1 cellular context compared by ENCODE assay signal in the genomic region with DNA sequence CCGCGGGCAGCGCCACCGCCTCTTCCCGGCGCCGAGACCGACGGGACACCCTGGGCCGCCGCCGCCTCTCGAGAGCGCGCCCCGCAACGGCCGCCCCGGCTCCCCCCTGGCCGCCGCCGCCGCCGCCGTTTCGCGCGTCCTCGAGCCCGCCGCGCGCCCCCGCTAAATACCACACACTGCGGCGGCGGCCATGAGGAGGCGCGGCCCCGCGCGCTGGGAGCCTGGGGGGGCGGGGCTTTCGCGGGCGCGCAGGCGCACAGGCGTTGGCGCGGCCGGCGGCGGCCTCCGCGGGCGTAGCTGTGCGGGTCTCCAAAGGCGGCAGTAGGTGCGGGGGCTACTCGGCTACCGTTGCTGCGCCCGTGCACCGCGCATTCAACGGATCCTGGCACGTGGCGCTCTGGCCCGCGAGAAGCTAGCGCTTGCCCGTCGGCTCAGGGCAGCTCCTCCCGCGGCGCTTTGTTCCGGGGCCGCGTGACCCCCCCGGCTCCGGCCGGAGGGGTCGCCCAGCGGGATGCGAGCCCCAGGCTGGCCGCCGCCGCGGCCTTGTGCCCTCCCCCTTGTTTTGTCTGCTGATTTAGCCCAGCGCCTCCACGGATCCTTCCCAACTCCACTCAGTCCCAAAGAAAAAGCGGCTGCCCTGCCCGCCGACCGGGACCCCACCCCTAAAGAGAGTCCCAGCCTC.
TF ChIP-seq lines count a peak whose summit lies in the region.

A gene with protein sequence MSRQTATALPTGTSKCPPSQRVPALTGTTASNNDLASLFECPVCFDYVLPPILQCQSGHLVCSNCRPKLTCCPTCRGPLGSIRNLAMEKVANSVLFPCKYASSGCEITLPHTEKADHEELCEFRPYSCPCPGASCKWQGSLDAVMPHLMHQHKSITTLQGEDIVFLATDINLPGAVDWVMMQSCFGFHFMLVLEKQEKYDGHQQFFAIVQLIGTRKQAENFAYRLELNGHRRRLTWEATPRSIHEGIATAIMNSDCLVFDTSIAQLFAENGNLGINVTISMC (minus strand): TSS at position 142 of the 682 bp plus-strand sequence. CDS start 22,985 bp downstream, outside the sequence.

TF ChIP-seq in K562, 482 proteins besides CTCF, POLR2A, EP300 and RAD21 (continued from another document and continues in another):
- no peak for TF ChIP-seq SFPQ (IDR thresholded peaks at IDR 0.05; ENCODE audit: low read depth, low read length)
- no peak for TF ChIP-seq CEBPG (CRISPR knock-in tag; IDR thresholded peaks at IDR 0.05)
- no peak for TF ChIP-seq CEBPG (tag; conservative IDR thresholded peaks at IDR 0.05 in 1 of 2, IDR thresholded peaks at IDR 0.05 in 1 of 2)
- TF ChIP-seq ZNF764 (CRISPR knock-in tag; IDR thresholded peaks at IDR 0.05; ENCODE audit: low read depth), result no peak
- TF ChIP-seq CBX3 (IDR thresholded peaks at IDR 0.05; ENCODE audit: borderline replicate concordance in 1 of 2, low read length in 2 of 2), result no peak
- TF ChIP-seq ZNF407 (IDR thresholded peaks at IDR 0.05; ENCODE audit: low read depth), result peak; percentile 56; the same call in 1 of the 2 replicates
- TF ChIP-seq CHCHD3 (CRISPR knock-in tag; IDR thresholded peaks at IDR 0.05), result no peak
- TF ChIP-seq THRB (CRISPR knock-in tag; conservative IDR thresholded peaks at IDR 0.05), result no peak
- no peak for TF ChIP-seq ZBTB8A (IDR thresholded peaks at IDR 0.05; ENCODE audit: partially characterized antibody)
- TF ChIP-seq ZNF431 (CRISPR knock-in tag; IDR thresholded peaks at IDR 0.05), result no peak; the same call in 1 of the 2 replicates
- no peak for TF ChIP-seq MAFF (IDR thresholded peaks at IDR 0.05; ENCODE audit: low read length)
- TF ChIP-seq, protein P1, sequence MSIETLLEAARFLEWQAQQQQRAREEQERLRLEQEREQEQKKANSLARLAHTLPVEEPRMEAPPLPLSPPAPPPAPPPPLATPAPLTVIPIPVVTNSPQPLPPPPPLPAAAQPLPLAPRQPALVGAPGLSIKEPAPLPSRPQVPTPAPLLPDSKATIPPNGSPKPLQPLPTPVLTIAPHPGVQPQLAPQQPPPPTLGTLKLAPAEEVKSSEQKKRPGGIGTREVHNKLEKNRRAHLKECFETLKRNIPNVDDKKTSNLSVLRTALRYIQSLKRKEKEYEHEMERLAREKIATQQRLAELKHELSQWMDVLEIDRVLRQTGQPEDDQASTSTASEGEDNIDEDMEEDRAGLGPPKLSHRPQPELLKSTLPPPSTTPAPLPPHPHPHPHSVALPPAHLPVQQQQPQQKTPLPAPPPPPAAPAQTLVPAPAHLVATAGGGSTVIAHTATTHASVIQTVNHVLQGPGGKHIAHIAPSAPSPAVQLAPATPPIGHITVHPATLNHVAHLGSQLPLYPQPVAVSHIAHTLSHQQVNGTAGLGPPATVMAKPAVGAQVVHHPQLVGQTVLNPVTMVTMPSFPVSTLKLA (conservative IDR thresholded peaks at IDR 0.05), result peak in 1 of 2 experiments; percentile 55; a peak in 1 of 4 replicates
- peak; percentile 71; the same call in 1 of the 2 replicates for TF ChIP-seq DMBX1 (CRISPR knock-in tag; IDR thresholded peaks at IDR 0.05; ENCODE audit: borderline replicate concordance)
- TF ChIP-seq RNF2 (IDR thresholded peaks at IDR 0.05), result no peak
- TF ChIP-seq ZNF655 (CRISPR knock-in tag; IDR thresholded peaks at IDR 0.05), result no peak
- TF ChIP-seq CHD4 (IDR thresholded peaks at IDR 0.05; ENCODE audit: insufficient read depth, insufficient replicate concordance, low read depth, low read length, poor library complexity, severe bottlenecking), result no peak
- no peak for TF ChIP-seq CREB3 (tag; conservative IDR thresholded peaks at IDR 0.05; ENCODE audit: low read depth)
- TF ChIP-seq NR4A1 (CRISPR knock-in tag; IDR thresholded peaks at IDR 0.05), result no peak
- peak; percentile 61; the same call in 1 of the 2 replicates for TF ChIP-seq NR4A1 (tag; IDR thresholded peaks at IDR 0.05)
- TF ChIP-seq, protein P2, sequence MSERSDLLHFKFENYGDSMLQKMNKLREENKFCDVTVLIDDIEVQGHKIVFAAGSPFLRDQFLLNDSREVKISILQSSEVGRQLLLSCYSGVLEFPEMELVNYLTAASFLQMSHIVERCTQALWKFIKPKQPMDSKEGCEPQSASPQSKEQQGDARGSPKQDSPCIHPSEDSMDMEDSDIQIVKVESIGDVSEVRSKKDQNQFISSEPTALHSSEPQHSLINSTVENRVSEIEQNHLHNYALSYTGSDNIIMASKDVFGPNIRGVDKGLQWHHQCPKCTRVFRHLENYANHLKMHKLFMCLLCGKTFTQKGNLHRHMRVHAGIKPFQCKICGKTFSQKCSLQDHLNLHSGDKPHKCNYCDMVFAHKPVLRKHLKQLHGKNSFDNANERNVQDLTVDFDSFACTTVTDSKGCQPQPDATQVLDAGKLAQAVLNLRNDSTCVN (CRISPR knock-in tag; IDR thresholded peaks at IDR 0.05), result no peak
- no peak for TF ChIP-seq CREB5 (CRISPR knock-in tag; IDR thresholded peaks at IDR 0.05)
- TF ChIP-seq, protein P3, sequence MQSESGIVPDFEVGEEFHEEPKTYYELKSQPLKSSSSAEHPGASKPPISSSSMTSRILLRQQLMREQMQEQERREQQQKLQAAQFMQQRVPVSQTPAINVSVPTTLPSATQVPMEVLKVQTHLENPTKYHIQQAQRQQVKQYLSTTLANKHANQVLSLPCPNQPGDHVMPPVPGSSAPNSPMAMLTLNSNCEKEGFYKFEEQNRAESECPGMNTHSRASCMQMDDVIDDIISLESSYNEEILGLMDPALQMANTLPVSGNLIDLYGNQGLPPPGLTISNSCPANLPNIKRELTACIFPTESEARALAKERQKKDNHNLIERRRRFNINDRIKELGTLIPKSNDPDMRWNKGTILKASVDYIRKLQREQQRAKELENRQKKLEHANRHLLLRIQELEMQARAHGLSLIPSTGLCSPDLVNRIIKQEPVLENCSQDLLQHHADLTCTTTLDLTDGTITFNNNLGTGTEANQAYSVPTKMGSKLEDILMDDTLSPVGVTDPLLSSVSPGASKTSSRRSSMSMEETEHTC (IDR thresholded peaks at IDR 0.05), result no peak
- TF ChIP-seq PATZ1 (CRISPR knock-in tag; IDR thresholded peaks at IDR 0.05; ENCODE audit: borderline replicate concordance), result no peak
- TF ChIP-seq TOE1 (IDR thresholded peaks at IDR 0.05; ENCODE audit: borderline replicate concordance), result no peak
- no peak for TF ChIP-seq TOE1 (CRISPR knock-in tag; IDR thresholded peaks at IDR 0.05; ENCODE audit: borderline replicate concordance, low read depth)
